ENCODE assay signal across 11 cellular contexts in genomic region chr20:38094968-38095689, GRCh38.
DNase-seq lines count a peak whose midpoint lies in the region; ATAC-seq, FAIRE-seq and TF ChIP-seq lines count a peak whose summit lies in the region.
"Had no signal": no experiment of that assay in that cellular context is flagged by ENCODE, and none has a peak within 500 bp of the region (broad histone marks: within the 10 kb centered on the region; RNA-seq: fewer than 3 reads in every experiment).

No MANE protein-coding gene starts in this region.

- ATAC-seq in GM23338 = no peak
- ATAC-seq in GM12878 = peak; percentile 38
- no peak for ATAC-seq in HG02884 (IDR thresholded peaks at IDR 0.05; ENCODE audit: unreplicated experiment)

- H3K9me3 ChIP-seq in GM12878 (replicated peaks; ENCODE audit: control insufficient read depth, insufficient read depth, low read length) (no peaks in the 10 kb centered on the region), mucosa of rectum (ENCODE audit: control insufficient read depth in 2 of 2, low read length in 2 of 2) (no peaks in the 10 kb centered on the region)

- H3F3A ChIP-seq in GM23338 (replicated peaks; ENCODE audit: low read depth) = no peaks in the 10 kb centered on the region

- intact Hi-C loops in GM12878 (cut with micrococcal nuclease; ENCODE audit: unreplicated experiment) = loop anchor here (2.0 kb wide), 1 partner anchor 58 kb away; no protein-coding TSS in a partner anchor
- intact Hi-C loops in dorsolateral prefrontal cortex (cut with DNase I) = no loop called here

- peaks cover under 1% of the 10 kb centered on the region; the same call in 1 of the 2 replicates for H3K36me3 ChIP-seq in ACC112 (ENCODE audit: insufficient read depth, low read length)
- H3K36me3 ChIP-seq in GM23338 (ENCODE audit: insufficient read depth) = no peaks in the 10 kb centered on the region
- peaks cover 0 to under 1% of the 10 kb centered on the region in 2 experiments; a peak in 2 of 4 replicates for H3K36me3 ChIP-seq in GM12878 (ENCODE audit: control insufficient read depth in 2 of 2, insufficient read depth in 2 of 2, low read length in 1 of 2)
- H3K36me3 ChIP-seq in mucosa of rectum (ENCODE audit: control insufficient read depth in 2 of 2, insufficient read depth in 2 of 2, low read length in 2 of 2) = peaks cover 6 to 7% of the 10 kb centered on the region in 2 donors
- H3K36me3 ChIP-seq in H7 (replicated peaks; ENCODE audit: control insufficient read depth, insufficient read depth, low read length) = peaks cover 2% of the 10 kb centered on the region

- no peak for FAIRE-seq in GM12878 (lab: Jason Lieb, UNC)
- FAIRE-seq: D721Med, frontal cortex had no signal

- BruUV-seq in GM12878 (replicated peaks; lab: Mats Ljungman, UMichigan) = TSS peak; percentile 76

- no peak for DNase-seq in GM23338 (ENCODE audit: low spot score)
- DNase-seq in GM12878 (ENCODE audit: low read depth, low spot score) = no peak
- DNase-seq in H7 = no peak
- no peak for DNase-seq in dorsolateral prefrontal cortex
- DNase-seq in HEK293T (ENCODE audit: extremely low spot score) = no peak
- DNase-seq: activated T-cell treated with anti-CD3 and anti-CD28 coated beads, Interleukin-2, amount 50 U/mL, for 1 hour had no signal

- CTCF ChIA-PET in GM12878 (lab: Yijun Ruan, JAX) = interaction anchor here (1.0 to 15.1 kb wide), 6 partner anchors 18 to 126 kb away, joined by 3 to 189 read pairs (median 4); no protein-coding TSS in a partner anchor
- CTCF ChIA-PET in HEK293T (lab: Yijun Ruan, JAX) = no interaction called here

- TF ChIP-seq POLR2A in GM12878 (IDR thresholded peaks at IDR 0.05; ENCODE audit: low read depth, low read length) = no peak

- POLR2A ChIA-PET in GM12878 (lab: Charles Lee) = interaction anchor here (0.9 to 2.7 kb wide), 3 partner anchors 14 to 57 kb away, joined by 4 to 11 read pairs (median 4); no protein-coding TSS in a partner anchor
- POLR2A ChIA-PET in HEK293T (lab: Yijun Ruan, JAX) = no interaction called here

- no peaks in the 10 kb centered on the region for H3K9me3 Mint-ChIP-seq in GM23338

- H3K4me1 ChIP-seq in ACC112 (ENCODE audit: control insufficient read depth, insufficient read depth, low read length, unreplicated experiment) = peaks cover 38% of the 10 kb centered on the region
- H3K4me1 ChIP-seq in GM23338 (ENCODE audit: insufficient read depth) = no peaks in the 10 kb centered on the region
- H3K4me1 ChIP-seq in GM12878 (ENCODE audit: control insufficient read depth, insufficient read depth, low read length) = peaks cover 47% of the 10 kb centered on the region
- H3K4me1 ChIP-seq in mucosa of rectum (ENCODE audit: control insufficient read depth in 2 of 2, insufficient read depth in 2 of 2, low read length in 2 of 2) = peaks cover 6 to 9% of the 10 kb centered on the region in 2 donors

- H3K4me2 ChIP-seq in GM23338 = no peak overlapping the region
- peak overlapping the region; percentile 80 for H3K4me2 ChIP-seq in GM12878 (ENCODE audit: control insufficient read depth, insufficient read depth)

- in situ Hi-C loops in GM12878 (cut with MboI) = no loop called here

- H3K9ac ChIP-seq in GM12878 (ENCODE audit: control insufficient read depth, insufficient read depth, low read length) = peak overlapping the region; percentile 77
- no peak overlapping the region for H3K9ac ChIP-seq in mucosa of rectum (ENCODE audit: low read depth in 1 of 2, low read length in 2 of 2)

- SMC1A ChIA-PET in GM12878 (lab: Charles Lee; ENCODE audit: uncharacterized antibody, unreplicated experiment) = interaction anchor here (1.3 to 8.6 kb wide), 6 partner anchors 17 to 126 kb away, joined by 3 to 166 read pairs (median 30); no protein-coding TSS in a partner anchor

- H3K27me3 ChIP-seq in ACC112 (ENCODE audit: insufficient read depth, low read length) (no peaks in the 10 kb centered on the region), GM23338 (ENCODE audit: insufficient read depth) (no peaks in the 10 kb centered on the region), GM12878 (replicated peaks in 1 of 2; ENCODE audit: control insufficient read depth in 2 of 2, insufficient read depth in 2 of 2, low read length in 1 of 2) (no peaks in the 10 kb centered on the region), mucosa of rectum (ENCODE audit: control insufficient read depth in 2 of 2, insufficient read depth in 2 of 2, low read length in 2 of 2) (no peaks in the 10 kb centered on the region), H7 (ENCODE audit: control insufficient read depth, insufficient read depth, low read length) (no peaks in the 10 kb centered on the region), dorsolateral prefrontal cortex (no peaks in the 10 kb centered on the region)

- H4K20me1 ChIP-seq in GM23338 (replicated peaks; ENCODE audit: insufficient read depth) (no peaks in the 10 kb centered on the region), GM12878 (ENCODE audit: control insufficient read depth, insufficient read depth) (no peaks in the 10 kb centered on the region)

- no peak for TF ChIP-seq CTCF in GM23338 (conservative IDR thresholded peaks at IDR 0.05; ENCODE audit: low read depth in 2 of 2)
- TF ChIP-seq CTCF in GM12878 (IDR thresholded peaks at IDR 0.05 in 2 of 3, conservative IDR thresholded peaks at IDR 0.05 in 1 of 3; ENCODE audit: control insufficient read depth in 2 of 3, extremely low read depth in 1 of 3, insufficient read depth in 1 of 3, low read depth in 3 of 3, low read length in 3 of 3) = no peak
- TF ChIP-seq CTCF in dorsolateral prefrontal cortex (IDR thresholded peaks at IDR 0.05 in 54 of 56, conservative IDR thresholded peaks at IDR 0.05 in 2 of 56; ENCODE audit: low read depth in 1 of 56, partially characterized antibody in 56 of 56) = no peak

- H3K27ac ChIP-seq in ACC112 (ENCODE audit: low read depth, low read length) (peak overlapping the region; percentile 88), GM23338 (ENCODE audit: low read depth) (no peak overlapping the region), GM12878 (ENCODE audit: control insufficient read depth, insufficient read depth) (peak overlapping the region; percentile 98), mucosa of rectum (ENCODE audit: low read depth in 2 of 2, low read length in 2 of 2) (peak overlapping the region; percentile 26 to 31), dorsolateral prefrontal cortex (peak overlapping the region in 3 of 59 donors; percentile 27 to 46 (median 38))

- H3K27me3 Mint-ChIP-seq in GM23338 (ENCODE audit: insufficient read depth, low read depth, poor library complexity) = no peaks in the 10 kb centered on the region

- no peak for TF ChIP-seq RAD21 in GM12878 (IDR thresholded peaks at IDR 0.05; ENCODE audit: insufficient read depth, low read depth, low read length)

- TF ChIP-seq EP300 in GM12878 (IDR thresholded peaks at IDR 0.05; ENCODE audit: borderline replicate concordance in 1 of 2, control insufficient read depth in 1 of 2, low read depth in 2 of 2, low read length in 2 of 2) = no peak

- 0 out of 2 replicates have a peak overlapping the region, but pooled peaks have one; percentile 2 for H3K27ac Mint-ChIP-seq in GM23338

- no peak overlapping the region; the same call in 1 of the 2 replicates for H3K4me3 ChIP-seq in ACC112 (ENCODE audit: low read depth, low read length)
- H3K4me3 ChIP-seq in GM23338 = no peak overlapping the region
- 0 out of 2 replicates have a peak overlapping the region, but pooled peaks have one; percentile 28 for H3K4me3 ChIP-seq in GM12878
- H3K4me3 ChIP-seq in mucosa of rectum (ENCODE audit: low read length in 2 of 2) = no peak overlapping the region
- H3K4me3 ChIP-seq in H7 (ENCODE audit: insufficient read depth, low read depth, low read length) = no peak overlapping the region
- no peak overlapping the region for H3K4me3 ChIP-seq in dorsolateral prefrontal cortex

- peaks cover 3% of the 10 kb centered on the region for H3K36me3 Mint-ChIP-seq in GM23338 (ENCODE audit: low read depth)

- peak overlapping the region; percentile 16 for H2AFZ ChIP-seq in ACC112 (ENCODE audit: low read length, unreplicated experiment)
- H2AFZ ChIP-seq in GM23338 = no peak overlapping the region
- H2AFZ ChIP-seq in GM12878 (ENCODE audit: control insufficient read depth, low read depth, low read length) = peak overlapping the region; percentile 64

- RAD21 ChIA-PET in GM12878 (lab: Charles Lee; ENCODE audit: unreplicated experiment) = interaction anchor here (0.6 to 7.8 kb wide), 9 partner anchors 18 to 1385 kb away, joined by 3 to 79 read pairs (median 4); no protein-coding TSS in a partner anchor

- H3K4me3 Mint-ChIP-seq in GM23338 = no peak overlapping the region

- H3K4me1 Mint-ChIP-seq in GM23338 = peaks cover 2% of the 10 kb centered on the region; the same call in 2 of the 3 replicates

- WGBS in GM12878 (ENCODE audit: insufficient coverage, insufficient replicate concordance, low lambda C conversion rate, missing lambda C conversion rate) = 20% methylated on average over 7 of the region's 7 CpGs

- H3K9me2 ChIP-seq in GM23338 (ENCODE audit: insufficient read depth) = no peaks in the 10 kb centered on the region

- H3K79me2 ChIP-seq in ACC112 (ENCODE audit: control insufficient read depth, insufficient read depth, low read length, unreplicated experiment) (no peaks in the 10 kb centered on the region), GM23338 (replicated peaks; ENCODE audit: insufficient read depth) (no peaks in the 10 kb centered on the region), GM12878 (ENCODE audit: control insufficient read depth, insufficient read depth, low read length) (0 out of 2 replicates have a peak, but pooled peaks cover 2% of the 10 kb centered on the region)

TF ChIP-seq in GM23338, 12 proteins besides CTCF, POLR2A, EP300 and RAD21 (continues in another document):
- TF ChIP-seq EZH2 (IDR thresholded peaks at IDR 0.05; ENCODE audit: low read depth, unreplicated experiment) = no peak
- no peak for TF ChIP-seq POLR2AphosphoS5 (IDR thresholded peaks at IDR 0.05; ENCODE audit: low read depth)
- no peak for TF ChIP-seq CREB1 (CRISPR knock-in tag; IDR thresholded peaks at IDR 0.05; ENCODE audit: low read depth)
- TF ChIP-seq JUNB (IDR thresholded peaks at IDR 0.05; ENCODE audit: unreplicated experiment) = no peak
- no peak for TF ChIP-seq EZH2phosphoT487 (IDR thresholded peaks at IDR 0.05; ENCODE audit: unreplicated experiment)

TF ChIP-seq in GM12878, 131 proteins besides CTCF, POLR2A, EP300 and RAD21 (continues in another document):
- peak; percentile 82; the same call in 1 of the 2 replicates for TF ChIP-seq HDGF (IDR thresholded peaks at IDR 0.05)

TF ChIP-seq in HEK293T, 16 proteins besides CTCF, POLR2A, EP300 and RAD21:
- TF ChIP-seq SP1 (IDR thresholded peaks at IDR 0.05) = no peak
- no peak for TF ChIP-seq HDGF (IDR thresholded peaks at IDR 0.05; ENCODE audit: borderline replicate concordance)
- no peak for TF ChIP-seq TARDBP (IDR thresholded peaks at IDR 0.05)
- no peak for TF ChIP-seq FOXA1 (IDR thresholded peaks at IDR 0.05)
